Comparison of ENCODE assay signal across 10 cellular contexts in the genomic region with DNA sequence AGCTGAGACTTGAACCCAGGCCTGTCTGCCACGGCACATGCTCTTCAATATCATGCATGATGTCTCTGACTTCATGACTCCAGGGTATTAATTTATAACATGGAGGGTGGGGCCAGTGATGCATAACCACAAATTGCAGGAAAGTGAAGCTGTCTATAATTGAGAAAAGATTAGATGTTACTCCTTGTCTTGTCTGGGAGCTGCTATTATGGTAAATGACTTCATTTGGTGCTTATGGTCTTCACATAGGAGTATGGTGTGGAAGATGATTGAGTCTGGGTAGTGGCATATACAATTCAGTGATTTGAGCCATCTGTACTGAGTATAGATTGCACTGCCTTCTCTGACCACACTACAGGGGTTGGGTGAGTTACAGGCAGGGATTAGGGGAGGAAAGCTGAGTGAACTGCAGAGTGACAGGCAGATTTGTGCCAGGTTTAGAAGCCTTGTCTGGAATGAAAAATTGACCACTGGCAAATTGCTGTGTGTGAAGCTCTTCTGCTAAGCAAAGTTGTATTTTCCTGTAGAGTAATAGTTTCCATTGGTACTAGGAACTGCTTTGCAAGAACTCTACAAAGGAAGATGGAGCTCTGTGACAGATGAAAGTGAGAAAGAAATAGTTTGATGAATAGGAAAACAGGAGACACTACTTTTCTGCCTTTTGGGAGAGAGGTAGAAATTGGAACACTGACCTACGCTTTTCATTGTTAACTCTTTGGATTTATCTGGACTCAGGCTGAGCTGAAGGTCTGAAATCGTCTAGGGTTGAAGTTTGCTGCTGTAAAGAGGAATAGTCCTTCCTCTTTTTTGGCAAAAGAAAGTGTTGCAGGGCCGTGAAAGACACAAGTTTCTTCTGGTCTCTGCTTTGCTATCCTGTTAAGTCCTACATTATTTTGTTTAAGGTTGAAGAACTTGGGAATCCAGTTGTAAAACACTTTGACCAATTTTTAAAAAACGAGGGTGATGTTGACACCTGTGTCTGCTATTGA. TPM values are rescaled to one million over a fixed set of nuclear protein-coding genes. Genes with fewer than 3 reads are reported as not detected.
A peak's percentile ranks its signal among the peaks of the same experiment; 100 is the strongest.
DNase-seq lines count a peak whose midpoint lies in the region; ATAC-seq and TF ChIP-seq lines count a peak whose summit lies in the region.
"Had no signal": no experiment of that assay in that cellular context is flagged by ENCODE, and none has a peak within 500 bp of the region (broad histone marks: within the 10 kb centered on the region; RNA-seq: fewer than 3 reads in every experiment).

No MANE protein-coding gene starts in this region.

- peaks cover 76% of the 10 kb centered on the region for H3K79me2 ChIP-seq in Loucy (ENCODE audit: insufficient read depth, low read length)

- peaks cover 8% of the 10 kb centered on the region for H3K36me3 ChIP-seq in GM06990 (ENCODE audit: control insufficient read depth, insufficient read depth, low read length)
- 0 out of 2 replicates have a peak, but pooled peaks cover 2% of the 10 kb centered on the region for H3K36me3 ChIP-seq in Loucy (ENCODE audit: insufficient read depth, low read length)
- H3K36me3 ChIP-seq in adipocyte (ENCODE audit: control insufficient read depth, insufficient read depth, low read length, severe bottlenecking): peaks cover 7% of the 10 kb centered on the region

- H3K27ac Mint-ChIP-seq in naive B cell: peak overlapping the region; percentile 46 to 91 (median 58)

- no peaks in the 10 kb centered on the region for H3K9me2 ChIP-seq in Loucy (replicated peaks; ENCODE audit: low read depth, low read length)

- ATAC-seq in naive B cell (ENCODE audit: low read depth in 2 of 2): no peak
- ATAC-seq: left ventricle myocardium superior had no signal

- H3K4me3 ChIP-seq in GM06990 (replicated peaks; ENCODE audit: low read depth, low read length): peak overlapping the region; percentile 99
- peak overlapping the region; percentile 88 for H3K4me3 ChIP-seq in Loucy (ENCODE audit: low read length, poor library complexity, severe bottlenecking)
- peak overlapping the region; percentile 94 for H3K4me3 ChIP-seq in adipocyte (ENCODE audit: low read length)

- no peaks in the 10 kb centered on the region for H3K9me3 Mint-ChIP-seq in naive B cell

- peaks cover 0 to 5% of the 10 kb centered on the region in 2 donors for H3K36me3 Mint-ChIP-seq in naive B cell

- H3K9me3 ChIP-seq in Loucy (ENCODE audit: insufficient read depth, low read depth, low read length): no peaks in the 10 kb centered on the region
- H3K9me3 ChIP-seq in adipocyte (ENCODE audit: control insufficient read depth, low read length): no peaks in the 10 kb centered on the region

- H3F3A ChIP-seq in Loucy (ENCODE audit: low read depth): no peaks in the 10 kb centered on the region

- H3K4me1 Mint-ChIP-seq in naive B cell: peaks cover 57 to 72% (median 67%) of the 10 kb centered on the region in 3 donors

- H3K9ac ChIP-seq in Loucy (ENCODE audit: low read depth, low read length, poor library complexity, severe bottlenecking): peak overlapping the region; percentile 79
- H3K9ac ChIP-seq in adipocyte (ENCODE audit: low read length): peak overlapping the region; percentile 13

- H4K20me1 ChIP-seq in Loucy (ENCODE audit: insufficient read depth, low read length, poor library complexity, severe bottlenecking): peaks cover 66% of the 10 kb centered on the region

- H3K4me2 ChIP-seq in Loucy (ENCODE audit: low read depth, low read length, poor library complexity, severe bottlenecking): peak overlapping the region; percentile 91

- H3K27me3 ChIP-seq in GM06990 (replicated peaks; ENCODE audit: control insufficient read depth, insufficient read depth, low read length) (no peaks in the 10 kb centered on the region), Loucy (ENCODE audit: insufficient read depth, low read length, poor library complexity, severe bottlenecking) (no peaks in the 10 kb centered on the region), adipocyte (replicated peaks; ENCODE audit: control insufficient read depth, insufficient read depth, low read length) (no peaks in the 10 kb centered on the region)

- H2AFZ ChIP-seq in Loucy (ENCODE audit: low read length): no peak overlapping the region

- H3K27me3 Mint-ChIP-seq in naive B cell: no peaks in the 10 kb centered on the region

- TF ChIP-seq CTCF in GM06990 (IDR thresholded peaks at IDR 0.05; ENCODE audit: insufficient read depth, low read length, poor library complexity, severe bottlenecking) (no peak), Loucy (conservative IDR thresholded peaks at IDR 0.05; ENCODE audit: low read length) (peak; percentile 16; the same call in 1 of the 2 replicates)

- peak overlapping the region in 2 of 8 donors; percentile 27 to 99 for H3K4me3 Mint-ChIP-seq in naive B cell

- no peak for DNase-seq in GM06990 (ENCODE audit: extremely low read depth, insufficient read length)
- DNase-seq in adipocyte (ENCODE audit: low read depth): peak; percentile 70
- DNase-seq in naive B cell: no peak
- no peak for DNase-seq in activated effector memory CD4-positive, alpha-beta T cell treated with Interleukin-2 at 50 U/mL for 16 hours
- DNase-seq in GDM1 (lab: John Stamatoyannopoulos, UW): no peak
- DNase-seq in foreskin melanocyte: no peak
- DNase-seq: activated gamma-delta T cell treated with Interleukin-2 at 50 U/mL for 16 hours, left ventricle myocardium superior, NCI-H1694 had no signal

- peaks cover 47% of the 10 kb centered on the region for H3K4me1 ChIP-seq in Loucy (ENCODE audit: insufficient read depth, low read length, poor library complexity, severe bottlenecking)
- peaks cover 33% of the 10 kb centered on the region for H3K4me1 ChIP-seq in adipocyte (ENCODE audit: control insufficient read depth, insufficient read depth, low read length)

RNA-seq across cellular contexts. Expression of a gene that starts 2.7 kb away (rescaled TPM):
- 10 to 100 TPM; 50.6 to 83.1 (median 74.2) TPM for polyA plus RNA-seq in naive B cell (ENCODE audit: low read depth in 6 of 6)

RNA-seq across cellular contexts. Expression of a gene that starts 36.8 kb away (rescaled TPM):
- not detected for polyA plus RNA-seq in naive B cell (ENCODE audit: low read depth in 6 of 6)
